Comparison of ENCODE assay signal across 1 cellular context in the genomic region with DNA sequence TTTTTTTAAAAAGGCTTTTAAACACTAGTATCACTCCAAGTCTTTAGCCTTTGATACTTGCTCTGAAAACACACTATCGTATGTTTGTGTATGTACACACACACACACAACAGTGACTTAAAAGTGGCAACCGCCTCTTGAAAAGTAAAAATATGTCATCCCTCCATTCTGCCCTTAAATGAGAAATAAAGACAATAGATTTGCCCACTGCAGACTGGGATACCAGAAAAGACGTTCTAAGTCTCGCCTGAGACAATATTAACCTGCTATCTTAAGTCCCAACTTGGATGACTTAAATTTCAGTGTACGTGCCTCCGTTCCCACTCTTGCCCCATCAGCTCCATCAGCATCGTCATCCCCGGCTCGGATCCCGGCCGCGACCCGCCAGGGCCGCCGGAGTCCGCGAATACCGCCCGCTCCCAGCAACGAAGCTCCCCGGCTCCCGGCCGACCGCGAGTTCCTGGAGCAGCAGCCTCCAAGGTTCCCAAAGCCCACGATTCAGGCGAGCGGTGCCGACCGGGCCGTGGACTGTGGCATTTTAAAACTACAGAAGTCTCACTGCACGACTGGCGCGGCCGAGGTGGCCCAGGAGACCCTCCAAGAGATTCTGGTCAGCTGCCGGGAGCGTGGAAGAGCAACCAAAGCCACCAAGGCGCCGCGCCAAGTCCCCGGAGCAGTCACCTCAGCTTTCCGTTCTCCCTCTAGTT.
A peak's percentile ranks its signal among the peaks of the same experiment; 100 is the strongest.
TF ChIP-seq lines count a peak whose summit lies in the region.

No MANE protein-coding gene starts in this region.

TF ChIP-seq in HepG2, 621 proteins besides CTCF, POLR2A, EP300 and RAD21 (continued from another document and continues in another):
- TF ChIP-seq, protein P1, sequence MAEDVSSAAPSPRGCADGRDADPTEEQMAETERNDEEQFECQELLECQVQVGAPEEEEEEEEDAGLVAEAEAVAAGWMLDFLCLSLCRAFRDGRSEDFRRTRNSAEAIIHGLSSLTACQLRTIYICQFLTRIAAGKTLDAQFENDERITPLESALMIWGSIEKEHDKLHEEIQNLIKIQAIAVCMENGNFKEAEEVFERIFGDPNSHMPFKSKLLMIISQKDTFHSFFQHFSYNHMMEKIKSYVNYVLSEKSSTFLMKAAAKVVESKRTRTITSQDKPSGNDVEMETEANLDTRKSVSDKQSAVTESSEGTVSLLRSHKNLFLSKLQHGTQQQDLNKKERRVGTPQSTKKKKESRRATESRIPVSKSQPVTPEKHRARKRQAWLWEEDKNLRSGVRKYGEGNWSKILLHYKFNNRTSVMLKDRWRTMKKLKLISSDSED (CRISPR knock-in tag; IDR thresholded peaks at IDR 0.05), result no peak
- 0 out of 2 replicates have a peak, but pooled peaks have one; percentile 62 for TF ChIP-seq ZNF337 (CRISPR knock-in tag; IDR thresholded peaks at IDR 0.05; ENCODE audit: borderline replicate concordance, low read depth)
- no peak for TF ChIP-seq ZKSCAN1 (IDR thresholded peaks at IDR 0.05; ENCODE audit: low read length)
- TF ChIP-seq ZNF570 (CRISPR knock-in tag; IDR thresholded peaks at IDR 0.05; ENCODE audit: borderline replicate concordance), result no peak
- TF ChIP-seq, protein P2, sequence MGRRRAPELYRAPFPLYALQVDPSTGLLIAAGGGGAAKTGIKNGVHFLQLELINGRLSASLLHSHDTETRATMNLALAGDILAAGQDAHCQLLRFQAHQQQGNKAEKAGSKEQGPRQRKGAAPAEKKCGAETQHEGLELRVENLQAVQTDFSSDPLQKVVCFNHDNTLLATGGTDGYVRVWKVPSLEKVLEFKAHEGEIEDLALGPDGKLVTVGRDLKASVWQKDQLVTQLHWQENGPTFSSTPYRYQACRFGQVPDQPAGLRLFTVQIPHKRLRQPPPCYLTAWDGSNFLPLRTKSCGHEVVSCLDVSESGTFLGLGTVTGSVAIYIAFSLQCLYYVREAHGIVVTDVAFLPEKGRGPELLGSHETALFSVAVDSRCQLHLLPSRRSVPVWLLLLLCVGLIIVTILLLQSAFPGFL (CRISPR knock-in tag; IDR thresholded peaks at IDR 0.05), result no peak
- TF ChIP-seq, protein P3, sequence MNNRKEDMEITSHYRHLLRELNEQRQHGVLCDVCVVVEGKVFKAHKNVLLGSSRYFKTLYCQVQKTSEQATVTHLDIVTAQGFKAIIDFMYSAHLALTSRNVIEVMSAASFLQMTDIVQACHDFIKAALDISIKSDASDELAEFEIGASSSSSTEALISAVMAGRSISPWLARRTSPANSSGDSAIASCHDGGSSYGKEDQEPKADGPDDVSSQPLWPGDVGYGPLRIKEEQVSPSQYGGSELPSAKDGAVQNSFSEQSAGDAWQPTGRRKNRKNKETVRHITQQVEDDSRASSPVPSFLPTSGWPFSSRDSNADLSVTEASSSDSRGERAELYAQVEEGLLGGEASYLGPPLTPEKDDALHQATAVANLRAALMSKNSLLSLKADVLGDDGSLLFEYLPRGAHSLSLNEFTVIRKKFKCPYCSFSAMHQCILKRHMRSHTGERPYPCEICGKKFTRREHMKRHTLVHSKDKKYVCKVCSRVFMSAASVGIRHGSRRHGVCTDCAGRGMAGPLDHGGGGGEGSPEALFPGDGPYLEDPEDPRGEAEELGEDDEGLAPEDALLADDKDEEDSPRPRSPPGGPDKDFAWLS (CRISPR knock-in tag; IDR thresholded peaks at IDR 0.05; ENCODE audit: borderline replicate concordance), result no peak
- TF ChIP-seq SIN3B (IDR thresholded peaks at IDR 0.05; ENCODE audit: low read length), result no peak
- TF ChIP-seq, protein P4, sequence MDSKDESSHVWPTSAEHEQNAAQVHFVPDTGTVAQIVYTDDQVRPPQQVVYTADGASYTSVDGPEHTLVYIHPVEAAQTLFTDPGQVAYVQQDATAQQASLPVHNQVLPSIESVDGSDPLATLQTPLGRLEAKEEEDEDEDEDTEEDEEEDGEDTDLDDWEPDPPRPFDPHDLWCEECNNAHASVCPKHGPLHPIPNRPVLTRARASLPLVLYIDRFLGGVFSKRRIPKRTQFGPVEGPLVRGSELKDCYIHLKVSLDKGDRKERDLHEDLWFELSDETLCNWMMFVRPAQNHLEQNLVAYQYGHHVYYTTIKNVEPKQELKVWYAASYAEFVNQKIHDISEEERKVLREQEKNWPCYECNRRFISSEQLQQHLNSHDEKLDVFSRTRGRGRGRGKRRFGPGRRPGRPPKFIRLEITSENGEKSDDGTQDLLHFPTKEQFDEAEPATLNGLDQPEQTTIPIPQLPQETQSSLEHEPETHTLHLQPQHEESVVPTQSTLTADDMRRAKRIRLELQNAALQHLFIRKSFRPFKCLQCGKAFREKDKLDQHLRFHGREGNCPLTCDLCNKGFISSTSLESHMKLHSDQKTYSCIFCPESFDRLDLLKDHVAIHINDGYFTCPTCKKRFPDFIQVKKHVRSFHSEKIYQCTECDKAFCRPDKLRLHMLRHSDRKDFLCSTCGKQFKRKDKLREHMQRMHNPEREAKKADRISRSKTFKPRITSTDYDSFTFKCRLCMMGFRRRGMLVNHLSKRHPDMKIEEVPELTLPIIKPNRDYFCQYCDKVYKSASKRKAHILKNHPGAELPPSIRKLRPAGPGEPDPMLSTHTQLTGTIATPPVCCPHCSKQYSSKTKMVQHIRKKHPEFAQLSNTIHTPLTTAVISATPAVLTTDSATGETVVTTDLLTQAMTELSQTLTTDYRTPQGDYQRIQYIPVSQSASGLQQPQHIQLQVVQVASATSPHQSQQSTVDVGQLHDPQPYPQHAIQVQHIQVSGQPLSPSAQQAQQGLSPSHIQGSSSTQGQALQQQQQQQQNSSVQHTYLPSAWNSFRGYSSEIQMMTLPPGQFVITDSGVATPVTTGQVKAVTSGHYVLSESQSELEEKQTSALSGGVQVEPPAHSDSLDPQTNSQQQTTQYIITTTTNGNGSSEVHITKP (CRISPR knock-in tag; IDR thresholded peaks at IDR 0.05; ENCODE audit: low read depth), result no peak
- TF ChIP-seq SOX6 (IDR thresholded peaks at IDR 0.05), result no peak
- no peak for TF ChIP-seq SOX6 (CRISPR knock-in tag; IDR thresholded peaks at IDR 0.05)
- no peak for TF ChIP-seq PLRG1 (conservative IDR thresholded peaks at IDR 0.05)
- TF ChIP-seq ZNF781 (CRISPR knock-in tag; IDR thresholded peaks at IDR 0.05; ENCODE audit: borderline replicate concordance, not compliant biosample characterization), result no peak
- TF ChIP-seq KAT7 (CRISPR knock-in tag; IDR thresholded peaks at IDR 0.05; ENCODE audit: borderline replicate concordance), result no peak
- 0 out of 2 replicates have a peak, but pooled peaks have one; percentile 22 for TF ChIP-seq ZFP82 (CRISPR knock-in tag; IDR thresholded peaks at IDR 0.05; ENCODE audit: borderline replicate concordance)
- TF ChIP-seq, protein P5, sequence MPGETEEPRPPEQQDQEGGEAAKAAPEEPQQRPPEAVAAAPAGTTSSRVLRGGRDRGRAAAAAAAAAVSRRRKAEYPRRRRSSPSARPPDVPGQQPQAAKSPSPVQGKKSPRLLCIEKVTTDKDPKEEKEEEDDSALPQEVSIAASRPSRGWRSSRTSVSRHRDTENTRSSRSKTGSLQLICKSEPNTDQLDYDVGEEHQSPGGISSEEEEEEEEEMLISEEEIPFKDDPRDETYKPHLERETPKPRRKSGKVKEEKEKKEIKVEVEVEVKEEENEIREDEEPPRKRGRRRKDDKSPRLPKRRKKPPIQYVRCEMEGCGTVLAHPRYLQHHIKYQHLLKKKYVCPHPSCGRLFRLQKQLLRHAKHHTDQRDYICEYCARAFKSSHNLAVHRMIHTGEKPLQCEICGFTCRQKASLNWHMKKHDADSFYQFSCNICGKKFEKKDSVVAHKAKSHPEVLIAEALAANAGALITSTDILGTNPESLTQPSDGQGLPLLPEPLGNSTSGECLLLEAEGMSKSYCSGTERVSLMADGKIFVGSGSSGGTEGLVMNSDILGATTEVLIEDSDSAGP (CRISPR knock-in tag; IDR thresholded peaks at IDR 0.05; ENCODE audit: borderline replicate concordance), result peak; percentile 44; the same call in 1 of the 2 replicates
- TF ChIP-seq XRCC5 (optimal IDR thresholded peaks at IDR 0.05; ENCODE audit: low read length), result no peak
- no peak for TF ChIP-seq ZNF451 (CRISPR knock-in tag; IDR thresholded peaks at IDR 0.05)
- TF ChIP-seq NR3C1 (CRISPR knock-in tag; IDR thresholded peaks at IDR 0.05), result no peak
- TF ChIP-seq HES4 (CRISPR knock-in tag; IDR thresholded peaks at IDR 0.05; ENCODE audit: borderline replicate concordance), result no peak
- TF ChIP-seq NAIF1 (CRISPR knock-in tag; IDR thresholded peaks at IDR 0.05; ENCODE audit: borderline replicate concordance), result no peak
- TF ChIP-seq NRL (CRISPR knock-in tag; IDR thresholded peaks at IDR 0.05; ENCODE audit: borderline replicate concordance), result 0 out of 2 replicates have a peak, but pooled peaks have one; percentile 7
- TF ChIP-seq, protein P6, sequence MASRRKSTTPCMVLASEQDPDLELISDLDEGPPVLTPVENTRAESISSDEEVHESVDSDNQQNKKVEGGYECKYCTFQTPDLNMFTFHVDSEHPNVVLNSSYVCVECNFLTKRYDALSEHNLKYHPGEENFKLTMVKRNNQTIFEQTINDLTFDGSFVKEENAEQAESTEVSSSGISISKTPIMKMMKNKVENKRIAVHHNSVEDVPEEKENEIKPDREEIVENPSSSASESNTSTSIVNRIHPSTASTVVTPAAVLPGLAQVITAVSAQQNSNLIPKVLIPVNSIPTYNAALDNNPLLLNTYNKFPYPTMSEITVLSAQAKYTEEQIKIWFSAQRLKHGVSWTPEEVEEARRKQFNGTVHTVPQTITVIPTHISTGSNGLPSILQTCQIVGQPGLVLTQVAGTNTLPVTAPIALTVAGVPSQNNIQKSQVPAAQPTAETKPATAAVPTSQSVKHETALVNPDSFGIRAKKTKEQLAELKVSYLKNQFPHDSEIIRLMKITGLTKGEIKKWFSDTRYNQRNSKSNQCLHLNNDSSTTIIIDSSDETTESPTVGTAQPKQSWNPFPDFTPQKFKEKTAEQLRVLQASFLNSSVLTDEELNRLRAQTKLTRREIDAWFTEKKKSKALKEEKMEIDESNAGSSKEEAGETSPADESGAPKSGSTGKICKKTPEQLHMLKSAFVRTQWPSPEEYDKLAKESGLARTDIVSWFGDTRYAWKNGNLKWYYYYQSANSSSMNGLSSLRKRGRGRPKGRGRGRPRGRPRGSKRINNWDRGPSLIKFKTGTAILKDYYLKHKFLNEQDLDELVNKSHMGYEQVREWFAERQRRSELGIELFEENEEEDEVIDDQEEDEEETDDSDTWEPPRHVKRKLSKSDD (CRISPR knock-in tag; IDR thresholded peaks at IDR 0.05; ENCODE audit: low read depth), result no peak
- no peak for TF ChIP-seq AGO2 (optimal IDR thresholded peaks at IDR 0.05; ENCODE audit: low read depth, low read length)
- no peak for TF ChIP-seq HNRNPLL (IDR thresholded peaks at IDR 0.05; ENCODE audit: low read depth, low read length, poor library complexity, severe bottlenecking)
- TF ChIP-seq, protein P7, sequence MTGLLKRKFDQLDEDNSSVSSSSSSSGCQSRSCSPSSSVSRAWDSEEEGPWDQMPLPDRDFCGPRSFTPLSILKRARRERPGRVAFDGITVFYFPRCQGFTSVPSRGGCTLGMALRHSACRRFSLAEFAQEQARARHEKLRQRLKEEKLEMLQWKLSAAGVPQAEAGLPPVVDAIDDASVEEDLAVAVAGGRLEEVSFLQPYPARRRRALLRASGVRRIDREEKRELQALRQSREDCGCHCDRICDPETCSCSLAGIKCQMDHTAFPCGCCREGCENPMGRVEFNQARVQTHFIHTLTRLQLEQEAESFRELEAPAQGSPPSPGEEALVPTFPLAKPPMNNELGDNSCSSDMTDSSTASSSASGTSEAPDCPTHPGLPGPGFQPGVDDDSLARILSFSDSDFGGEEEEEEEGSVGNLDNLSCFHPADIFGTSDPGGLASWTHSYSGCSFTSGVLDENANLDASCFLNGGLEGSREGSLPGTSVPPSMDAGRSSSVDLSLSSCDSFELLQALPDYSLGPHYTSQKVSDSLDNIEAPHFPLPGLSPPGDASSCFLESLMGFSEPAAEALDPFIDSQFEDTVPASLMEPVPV (CRISPR knock-in tag; IDR thresholded peaks at IDR 0.05), result no peak
- no peak for TF ChIP-seq KDM3A (CRISPR knock-in tag; IDR thresholded peaks at IDR 0.05; ENCODE audit: low read depth)
- TF ChIP-seq ZBTB1 (CRISPR knock-in tag; IDR thresholded peaks at IDR 0.05; ENCODE audit: borderline replicate concordance), result no peak
- TF ChIP-seq POLR2AphosphoS2 (IDR thresholded peaks at IDR 0.05; ENCODE audit: low read depth, low read length), result no peak
- TF ChIP-seq, protein P8, sequence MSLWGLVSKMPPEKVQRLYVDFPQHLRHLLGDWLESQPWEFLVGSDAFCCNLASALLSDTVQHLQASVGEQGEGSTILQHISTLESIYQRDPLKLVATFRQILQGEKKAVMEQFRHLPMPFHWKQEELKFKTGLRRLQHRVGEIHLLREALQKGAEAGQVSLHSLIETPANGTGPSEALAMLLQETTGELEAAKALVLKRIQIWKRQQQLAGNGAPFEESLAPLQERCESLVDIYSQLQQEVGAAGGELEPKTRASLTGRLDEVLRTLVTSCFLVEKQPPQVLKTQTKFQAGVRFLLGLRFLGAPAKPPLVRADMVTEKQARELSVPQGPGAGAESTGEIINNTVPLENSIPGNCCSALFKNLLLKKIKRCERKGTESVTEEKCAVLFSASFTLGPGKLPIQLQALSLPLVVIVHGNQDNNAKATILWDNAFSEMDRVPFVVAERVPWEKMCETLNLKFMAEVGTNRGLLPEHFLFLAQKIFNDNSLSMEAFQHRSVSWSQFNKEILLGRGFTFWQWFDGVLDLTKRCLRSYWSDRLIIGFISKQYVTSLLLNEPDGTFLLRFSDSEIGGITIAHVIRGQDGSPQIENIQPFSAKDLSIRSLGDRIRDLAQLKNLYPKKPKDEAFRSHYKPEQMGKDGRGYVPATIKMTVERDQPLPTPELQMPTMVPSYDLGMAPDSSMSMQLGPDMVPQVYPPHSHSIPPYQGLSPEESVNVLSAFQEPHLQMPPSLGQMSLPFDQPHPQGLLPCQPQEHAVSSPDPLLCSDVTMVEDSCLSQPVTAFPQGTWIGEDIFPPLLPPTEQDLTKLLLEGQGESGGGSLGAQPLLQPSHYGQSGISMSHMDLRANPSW (CRISPR knock-in tag; IDR thresholded peaks at IDR 0.05; ENCODE audit: borderline replicate concordance), result no peak
- no peak for TF ChIP-seq NPAS2 (CRISPR knock-in tag; IDR thresholded peaks at IDR 0.05; ENCODE audit: borderline replicate concordance)
- TF ChIP-seq NONO (IDR thresholded peaks at IDR 0.05), result no peak
- TF ChIP-seq NONO (CRISPR knock-in tag; conservative IDR thresholded peaks at IDR 0.05), result 0 out of 2 replicates have a peak, but pooled peaks have one; percentile 2
- TF ChIP-seq, protein P9, sequence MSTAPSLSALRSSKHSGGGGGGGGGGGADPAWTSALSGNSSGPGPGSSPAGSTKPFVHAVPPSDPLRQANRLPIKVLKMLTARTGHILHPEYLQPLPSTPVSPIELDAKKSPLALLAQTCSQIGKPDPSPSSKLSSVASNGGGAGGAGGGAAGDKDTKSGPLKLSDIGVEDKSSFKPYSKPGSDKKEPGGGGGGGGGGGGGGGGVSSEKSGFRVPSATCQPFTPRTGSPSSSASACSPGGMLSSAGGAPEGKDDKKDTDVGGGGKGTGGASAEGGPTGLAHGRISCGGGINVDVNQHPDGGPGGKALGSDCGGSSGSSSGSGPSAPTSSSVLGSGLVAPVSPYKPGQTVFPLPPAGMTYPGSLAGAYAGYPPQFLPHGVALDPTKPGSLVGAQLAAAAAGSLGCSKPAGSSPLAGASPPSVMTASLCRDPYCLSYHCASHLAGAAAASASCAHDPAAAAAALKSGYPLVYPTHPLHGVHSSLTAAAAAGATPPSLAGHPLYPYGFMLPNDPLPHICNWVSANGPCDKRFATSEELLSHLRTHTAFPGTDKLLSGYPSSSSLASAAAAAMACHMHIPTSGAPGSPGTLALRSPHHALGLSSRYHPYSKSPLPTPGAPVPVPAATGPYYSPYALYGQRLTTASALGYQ (CRISPR knock-in tag; IDR thresholded peaks at IDR 0.05), result no peak
- 0 out of 2 replicates have a peak, but pooled peaks have one; percentile 6 for TF ChIP-seq ZNF224 (CRISPR knock-in tag; IDR thresholded peaks at IDR 0.05)
- TF ChIP-seq ZNF225 (CRISPR knock-in tag; IDR thresholded peaks at IDR 0.05), result 0 out of 2 replicates have a peak, but pooled peaks have one; percentile 43
- no peak for TF ChIP-seq GABPA (IDR thresholded peaks at IDR 0.05; ENCODE audit: low read depth, low read length)
- TF ChIP-seq GABPA (CRISPR knock-in tag; IDR thresholded peaks at IDR 0.05; ENCODE audit: low read depth), result no peak
- TF ChIP-seq ZNF720 (CRISPR knock-in tag; IDR thresholded peaks at IDR 0.05), result no peak
- TF ChIP-seq ZNF136 (CRISPR knock-in tag; IDR thresholded peaks at IDR 0.05; ENCODE audit: low read depth), result peak; percentile 31; the same call in 1 of the 2 replicates
